In genomic region chr12:103102225-103102744, GRCh38 we compare ENCODE assay signal across 1 cellular context.
A peak's percentile ranks its signal among the peaks of the same experiment; 100 is the strongest.
TF ChIP-seq lines count a peak whose summit lies in the region.

No MANE protein-coding gene starts in this region.

TF ChIP-seq in GM12878, 131 proteins besides CTCF, POLR2A, EP300 and RAD21 (continued from another document and continues in another):
- TF ChIP-seq NR2C2 (IDR thresholded peaks at IDR 0.05; ENCODE audit: borderline replicate concordance, control insufficient read depth, insufficient read length, low read depth), result no peak
- no peak for TF ChIP-seq SPI1 (IDR thresholded peaks at IDR 0.05; ENCODE audit: borderline replicate concordance, insufficient read depth, low read depth, low read length)
- peak; percentile 78 for TF ChIP-seq MEF2B (IDR thresholded peaks at IDR 0.05; ENCODE audit: partially characterized antibody, poor library complexity, severe bottlenecking)
- no peak for TF ChIP-seq IRF5 (IDR thresholded peaks at IDR 0.05; ENCODE audit: borderline replicate concordance)
- TF ChIP-seq CBFB (IDR thresholded peaks at IDR 0.05; ENCODE audit: low read depth), result no peak
- no peak for TF ChIP-seq FOXK2 (IDR thresholded peaks at IDR 0.05)
- peak; percentile 68; the same call in 1 of the 2 replicates for TF ChIP-seq PML (IDR thresholded peaks at IDR 0.05; ENCODE audit: low read length)
- no peak for TF ChIP-seq SMARCA5 (IDR thresholded peaks at IDR 0.05)
- no peak for TF ChIP-seq TCF3 (IDR thresholded peaks at IDR 0.05; ENCODE audit: borderline replicate concordance, insufficient read depth, low read depth, low read length)
- peak; percentile 91 for TF ChIP-seq ATF7 (IDR thresholded peaks at IDR 0.05; ENCODE audit: low read depth)
- TF ChIP-seq SREBF2 (IDR thresholded peaks at IDR 0.05; ENCODE audit: low read length), result no peak
- TF ChIP-seq LARP7 (IDR thresholded peaks at IDR 0.05), result no peak
- no peak for TF ChIP-seq CEBPZ (IDR thresholded peaks at IDR 0.05; ENCODE audit: low read depth, low read length)
- no peak for TF ChIP-seq ZSCAN29 (IDR thresholded peaks at IDR 0.05)
- TF ChIP-seq NR2F1 (conservative IDR thresholded peaks at IDR 0.05), result peak; percentile 68; the same call in 1 of the 2 replicates
- no peak for TF ChIP-seq PAX5 (IDR thresholded peaks at IDR 0.05; ENCODE audit: borderline replicate concordance, low read depth, low read length)
- TF ChIP-seq HCFC1 (IDR thresholded peaks at IDR 0.05; ENCODE audit: low read length), result no peak
- TF ChIP-seq ZBTB40 (IDR thresholded peaks at IDR 0.05; ENCODE audit: borderline replicate concordance), result peak; percentile 25; the same call in 1 of the 2 replicates
- peak; percentile 84 for TF ChIP-seq MEF2A (IDR thresholded peaks at IDR 0.05; ENCODE audit: insufficient read depth, low read depth, low read length)
- no peak for TF ChIP-seq CHD1 (IDR thresholded peaks at IDR 0.05; ENCODE audit: low read depth, low read length)
- TF ChIP-seq MYB (IDR thresholded peaks at IDR 0.05; ENCODE audit: borderline replicate concordance, low read depth, low read length), result peak; percentile 92
- TF ChIP-seq NKRF (conservative IDR thresholded peaks at IDR 0.05), result no peak
- no peak for TF ChIP-seq KLF5 (IDR thresholded peaks at IDR 0.05; ENCODE audit: partially characterized antibody)
- no peak for TF ChIP-seq BCLAF1 (IDR thresholded peaks at IDR 0.05)
- no peak for TF ChIP-seq NFYA (IDR thresholded peaks at IDR 0.05; ENCODE audit: borderline replicate concordance, low read depth, low read length)
- no peak for TF ChIP-seq PRDM15 (CRISPR knock-in tag; IDR thresholded peaks at IDR 0.05)
- no peak for TF ChIP-seq ZNF384 (IDR thresholded peaks at IDR 0.05; ENCODE audit: borderline replicate concordance, low read depth, low read length)
- no peak for TF ChIP-seq HDGF (IDR thresholded peaks at IDR 0.05)
- no peak; the same call in 1 of the 2 replicates for TF ChIP-seq PKNOX1 (IDR thresholded peaks at IDR 0.05)
- TF ChIP-seq ZBTB4 (CRISPR knock-in tag; IDR thresholded peaks at IDR 0.05), result no peak
- peak; percentile 81; the same call in 1 of the 2 replicates for TF ChIP-seq ZBED1 (IDR thresholded peaks at IDR 0.05; ENCODE audit: borderline replicate concordance)
- TF ChIP-seq SIN3A (IDR thresholded peaks at IDR 0.05; ENCODE audit: low read depth, low read length), result no peak
- TF ChIP-seq RB1 (IDR thresholded peaks at IDR 0.05; ENCODE audit: borderline replicate concordance), result no peak
